8 cellular contexts compared by ENCODE assay signal in the genomic region with DNA sequence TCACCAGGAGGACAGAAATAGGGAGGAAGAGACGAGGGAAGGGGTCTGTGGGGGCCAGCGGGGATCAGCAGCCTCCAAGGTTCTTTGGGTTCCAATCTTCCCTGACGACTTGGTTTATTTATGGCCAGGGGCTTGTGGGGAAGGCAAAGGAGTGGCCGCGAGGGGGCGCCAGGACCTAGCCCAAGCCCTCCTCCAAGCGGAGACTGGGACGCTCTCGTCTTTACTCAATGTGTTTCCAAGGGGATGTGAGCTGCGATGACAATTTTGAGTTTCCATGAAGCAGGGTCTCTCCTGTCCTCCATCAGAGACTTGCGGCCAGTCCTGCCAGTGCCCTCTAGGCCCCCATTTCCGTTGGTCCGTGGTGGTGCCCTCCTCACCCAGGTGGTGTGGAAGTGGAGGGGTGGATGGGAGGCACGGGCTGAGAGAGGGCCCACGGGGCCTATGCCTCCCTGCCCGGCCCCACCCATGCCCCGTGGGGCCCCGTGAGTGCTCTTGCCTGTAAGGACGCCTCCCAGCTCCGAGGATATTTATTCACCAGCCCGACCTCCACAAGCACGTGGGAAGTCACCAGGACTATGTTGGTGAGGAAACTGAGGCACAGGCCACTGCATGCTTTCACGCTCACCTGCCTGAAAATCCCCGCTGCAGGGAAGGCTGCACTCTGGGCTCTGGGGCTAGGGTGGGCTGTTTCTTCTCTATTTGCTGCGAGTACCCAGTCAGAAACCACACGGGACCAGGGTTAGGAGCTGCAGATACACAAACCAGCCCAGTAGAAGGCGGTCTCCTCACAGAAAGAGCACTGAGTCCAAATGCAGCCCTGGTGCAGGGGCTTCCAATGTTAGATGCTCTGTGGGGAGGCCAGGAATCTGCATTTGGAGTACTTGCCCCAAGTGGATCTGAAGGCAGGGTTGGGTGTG. TPM values are rescaled to one million over a fixed set of nuclear protein-coding genes. Genes with fewer than 3 reads are reported as not detected.
A peak's percentile ranks its signal among the peaks of the same experiment; 100 is the strongest.
DNase-seq lines count a peak whose midpoint lies in the region; ATAC-seq and TF ChIP-seq lines count a peak whose summit lies in the region.

No MANE protein-coding gene starts in this region.

- no peaks in the 10 kb centered on the region for H4K20me1 ChIP-seq in fibroblast of lung (ENCODE audit: control insufficient read depth, extremely low read depth, insufficient read depth, low read length)

- H3K18ac ChIP-seq in neuronal stem cell (ENCODE audit: low read length) = peak overlapping the region; percentile 84

- H3K36me3 ChIP-seq in fibroblast of lung (ENCODE audit: control insufficient read depth, insufficient read depth, low read length) (no peaks in the 10 kb centered on the region), neuronal stem cell (replicated peaks in 1 of 2; ENCODE audit: control insufficient read depth in 2 of 2, insufficient read depth in 2 of 2, low read length in 2 of 2) (no peaks in the 10 kb centered on the region)

- no peaks in the 10 kb centered on the region for H3K9me3 Mint-ChIP-seq in Calu3 (ENCODE audit: low read depth, unreplicated experiment)

- H3K4ac ChIP-seq in neuronal stem cell (ENCODE audit: low read length) = peak overlapping the region; percentile 70

- no peaks in the 10 kb centered on the region for H3K79me2 ChIP-seq in fibroblast of lung (ENCODE audit: control insufficient read depth, insufficient read depth, low read length)

- H3K9ac ChIP-seq in fibroblast of lung (ENCODE audit: insufficient read depth, low read length) = no peak overlapping the region
- H3K9ac ChIP-seq in neuronal stem cell (ENCODE audit: low read depth, low read length, poor library complexity) = peak overlapping the region; percentile 22

- H2AFZ ChIP-seq in fibroblast of lung (ENCODE audit: low read length) (no peak overlapping the region), neuronal stem cell (ENCODE audit: low read length) (peak overlapping the region; percentile 27)

- H3K4me3 ChIP-seq in fibroblast of lung (replicated peaks in 1 of 4; ENCODE audit: control extremely low read depth in 1 of 4, insufficient read depth in 1 of 4, low read depth in 3 of 4, low read length in 4 of 4) = no peak overlapping the region
- no peak overlapping the region for H3K4me3 ChIP-seq in neuronal stem cell (ENCODE audit: low read length in 2 of 2)

- H3K27ac Mint-ChIP-seq in Calu3 (ENCODE audit: unreplicated experiment) = no peak overlapping the region

- TF ChIP-seq CTCF in Calu3 (IDR thresholded peaks at IDR 0.05; ENCODE audit: unreplicated experiment) (peak; percentile 89), fibroblast of lung (conservative IDR thresholded peaks at IDR 0.05 in 1 of 2, IDR thresholded peaks at IDR 0.05 in 1 of 2; ENCODE audit: low read depth in 1 of 2, low read length in 2 of 2) (peak; percentile 84 to 93)

- peak overlapping the region; percentile 76 for H3K23ac ChIP-seq in neuronal stem cell (ENCODE audit: low read depth, low read length, poor library complexity)

- H3K27ac ChIP-seq in fibroblast of lung (ENCODE audit: insufficient read depth, low read length) (no peak overlapping the region), neuronal stem cell (replicated peaks; ENCODE audit: low read length) (no peak overlapping the region)

- H3K14ac ChIP-seq in neuronal stem cell (ENCODE audit: low read length) = no peak overlapping the region

- H3K4me1 Mint-ChIP-seq in Calu3 (ENCODE audit: low read depth, unreplicated experiment) = peaks cover 9% of the 10 kb centered on the region

- H3K36me3 Mint-ChIP-seq in Calu3 (ENCODE audit: insufficient read depth, unreplicated experiment) = no peaks in the 10 kb centered on the region

- DNase-seq in Calu3 (peak; percentile 85), KG1 (lab: John Stamatoyannopoulos, UW) (peak; percentile 60), OCI-M2 (lab: John Stamatoyannopoulos, UW; ENCODE audit: unreplicated experiment) (peak; percentile 23), fibroblast of lung (ENCODE audit: low read depth in 2 of 2) (peak; percentile 64 to 83), neuronal stem cell (ENCODE audit: low spot score) (peak; percentile 83), superior temporal gyrus (ENCODE audit: extremely low spot score) (peak; percentile 86)
- peak; percentile 80 to 82 for DNase-seq in activated T-cell treated with anti-CD3 and anti-CD28 coated beads, Interleukin-2, amount 50 U/mL, for 48 hours

- H3K4me2 ChIP-seq in fibroblast of lung (ENCODE audit: extremely low read depth, insufficient read depth, low read length) = no peak overlapping the region
- H3K4me2 ChIP-seq in neuronal stem cell (ENCODE audit: insufficient read depth, low read length, poor library complexity, severe bottlenecking) = no peak overlapping the region

- peak overlapping the region; percentile 82 for H2BK15ac ChIP-seq in neuronal stem cell (ENCODE audit: low read length)

- H4K91ac ChIP-seq in neuronal stem cell (ENCODE audit: low read depth, low read length, poor library complexity) = no peak overlapping the region

- intact Hi-C loops in Calu3 (cut with micrococcal nuclease; ENCODE audit: unreplicated experiment) = loop anchor here (1.0 to 2.0 kb wide), 2 partner anchors 197 to 269 kb away; no protein-coding TSS in a partner anchor

- peak overlapping the region; percentile 43 for H2BK5ac ChIP-seq in neuronal stem cell (ENCODE audit: low read length)

- H2BK12ac ChIP-seq in neuronal stem cell (ENCODE audit: low read length) = peak overlapping the region; percentile 76

- H2BK120ac ChIP-seq in neuronal stem cell (ENCODE audit: low read depth, low read length) = no peak overlapping the region

- CTCF ChIA-PET in Calu3 (lab: Charles Lee) = interaction anchor here (0.7 to 0.9 kb wide), 2 partner anchors 197 to 326 kb away, joined by 4 to 8 read pairs; no protein-coding TSS in a partner anchor

- no peaks in the 10 kb centered on the region for H3K4me1 ChIP-seq in fibroblast of lung (ENCODE audit: control insufficient read depth, extremely low read depth, insufficient read depth, low read length)
- peaks cover 0 to 2% of the 10 kb centered on the region in 2 donors for H3K4me1 ChIP-seq in neuronal stem cell (ENCODE audit: control insufficient read depth in 2 of 2, insufficient read depth in 1 of 2, low read depth in 1 of 2, low read length in 2 of 2)

- BruUV-seq in Calu3 (replicated peaks; lab: Mats Ljungman, UMichigan) = no TSS peak

- peak overlapping the region; percentile 72 for H2AK5ac ChIP-seq in neuronal stem cell (ENCODE audit: low read depth, low read length)

- no CpG with 5 or more reads among the region's 27 CpGs for WGBS in neuronal stem cell (ENCODE audit: extremely low coverage in 2 of 2, insufficient read length in 2 of 2, insufficient replicate concordance in 1 of 2), 2 donors

- no peaks in the 10 kb centered on the region for H3K9me3 ChIP-seq in fibroblast of lung (ENCODE audit: control insufficient read depth, insufficient read depth, low read depth, low read length)
- no peaks in the 10 kb centered on the region for H3K9me3 ChIP-seq in neuronal stem cell (replicated peaks in 1 of 2; ENCODE audit: control insufficient read depth in 2 of 2, insufficient read depth in 1 of 2, low read depth in 1 of 2, low read length in 2 of 2)

- H3K4me3 Mint-ChIP-seq in Calu3 (ENCODE audit: low read depth, unreplicated experiment) = no peak overlapping the region

- peaks cover 100% of the 10 kb centered on the region for H3K27me3 Mint-ChIP-seq in Calu3 (ENCODE audit: unreplicated experiment)

- no peak overlapping the region for H4K8ac ChIP-seq in neuronal stem cell (ENCODE audit: low read depth, low read length)

- H3K27me3 ChIP-seq in fibroblast of lung (ENCODE audit: control insufficient read depth, insufficient read depth, low read length) = peaks cover 26% of the 10 kb centered on the region
- H3K27me3 ChIP-seq in neuronal stem cell (ENCODE audit: control insufficient read depth in 3 of 3, insufficient read depth in 3 of 3, low read depth in 1 of 3, low read length in 3 of 3) = peaks cover 0 to 44% (median 0%) of the 10 kb centered on the region in 3 experiments

- ATAC-seq in GM18517 (IDR thresholded peaks at IDR 0.05; ENCODE audit: unreplicated experiment) = no peak

- no peaks in the 10 kb centered on the region for H3K79me1 ChIP-seq in neuronal stem cell (ENCODE audit: low read depth, low read length)

RNA-seq across cellular contexts. Expression of a gene that starts 26.5 kb away (rescaled TPM):
- total RNA-seq in Calu3 (2022) (not detected in 2 replicates), fibroblast of lung (not detected in 2 replicates)
- polyA plus RNA-seq in fibroblast of lung = not detected in 2 replicates
- polyA plus RNA-seq in fibroblast of lung (2012) = not detected in 2 replicates
- not detected in 2 replicates for polyA minus RNA-seq in fibroblast of lung (ENCODE audit: low replicate concordance)
- 0.03 TPM for polyA plus RNA-seq in neuronal stem cell (2013, experiment 1 of 2)
- polyA plus RNA-seq in neuronal stem cell (2013, experiment 2 of 2) = not detected

Comparison
In these comparisons a context has a peak if more than half of its experiments do, and no peak if none do; other contexts are left out.
1. DNase-seq: peak in every context shown above with its lines; median percentile 86 in superior temporal gyrus; 85 in Calu3; 83 in neuronal stem cell; 81 in activated T-cell treated with anti-CD3 and anti-CD28 coated beads, Interleukin-2, amount 50 U/mL, for 48 hours; 74 in fibroblast of lung; 60 in KG1; 23 in OCI-M2.